ENCODE assay signal across 8 cellular contexts in the genomic region with DNA sequence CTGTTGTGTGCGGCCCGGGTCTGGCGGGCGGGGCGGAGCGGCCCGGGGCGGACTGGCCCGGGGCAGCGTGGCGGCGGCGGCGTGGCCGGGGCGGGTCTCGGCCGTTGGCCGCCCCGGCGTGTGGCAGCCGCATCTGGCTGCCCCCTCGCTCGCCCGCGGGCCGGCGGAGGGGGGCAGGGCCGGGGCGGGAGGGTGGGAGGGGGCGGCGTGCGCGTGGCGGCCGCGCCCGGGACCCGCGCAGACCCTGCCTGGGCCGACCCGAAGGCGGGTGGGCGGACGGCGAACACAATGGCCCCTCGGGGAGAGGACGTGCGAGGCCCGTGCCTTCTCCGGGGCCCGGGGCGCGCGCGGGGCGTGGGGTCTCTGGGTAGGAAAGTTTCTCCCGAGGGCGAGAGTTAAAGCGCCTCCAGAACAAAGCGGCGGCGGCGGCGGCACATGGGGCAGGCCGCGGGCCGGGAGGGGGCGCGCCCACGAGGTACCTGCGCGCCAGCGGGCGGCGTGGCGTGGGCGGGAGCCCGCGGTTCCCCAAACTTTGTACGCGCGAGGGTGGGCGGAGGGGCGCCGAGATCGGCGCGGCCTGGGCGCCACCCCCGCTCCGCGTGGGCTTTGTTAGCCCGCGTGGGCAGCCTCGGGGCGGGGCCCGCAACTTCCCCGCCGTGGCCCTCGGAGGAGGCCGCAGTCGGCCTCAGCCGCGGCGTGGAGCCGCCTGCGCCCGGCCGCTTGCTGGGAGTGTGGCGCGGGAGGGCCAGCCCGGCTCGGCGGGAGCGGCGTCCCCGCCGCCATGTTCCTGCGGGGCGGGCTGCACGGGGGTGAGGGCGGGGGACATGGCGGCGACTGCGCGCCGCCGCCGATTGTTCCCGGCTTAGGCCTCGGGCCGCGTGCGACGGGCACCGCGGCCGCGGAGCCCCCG. TPM values are rescaled to one million over a fixed set of nuclear protein-coding genes. Genes with fewer than 3 reads are reported as not detected.
DNase-seq lines count a peak whose midpoint lies in the region; ATAC-seq, FAIRE-seq and TF ChIP-seq lines count a peak whose summit lies in the region.

No MANE protein-coding gene starts in this region.

- H3K4me1 Mint-ChIP-seq in T-helper 2 cell treated with Interferon-gamma antibody and Interleukin-4, amounts not matched to agents 5 μg/mL and 100 μg/mL, for 36 hours (ENCODE audit: low read depth), result peaks cover 44% of the 10 kb centered on the region
- peaks cover 22% of the 10 kb centered on the region for H3K4me1 Mint-ChIP-seq in astrocyte (ENCODE audit: low read depth, unreplicated experiment)

- peaks cover 23% of the 10 kb centered on the region for H3K4me1 ChIP-seq in astrocyte (ENCODE audit: insufficient read depth, low read length)
- peaks cover 20% of the 10 kb centered on the region for H3K4me1 ChIP-seq in iPS-18a (ENCODE audit: control insufficient read depth, low read depth, low read length)
- peaks cover 0 to 2% of the 10 kb centered on the region in 2 donors for H3K4me1 ChIP-seq in small intestine (ENCODE audit: control insufficient read depth in 2 of 2, insufficient read depth in 1 of 2, low read depth in 1 of 2, low read length in 1 of 2)

- H3K27ac ChIP-seq in AG04450 (ENCODE audit: low read depth, low read length) (no peak overlapping the region), astrocyte (ENCODE audit: low read depth, low read length) (peak overlapping the region; percentile 74), iPS-18a (ENCODE audit: low read length) (peak overlapping the region; percentile 68), small intestine (ENCODE audit: low read depth in 1 of 2, low read length in 1 of 2) (peak overlapping the region; percentile 90 to 95)

- H4K20me1 ChIP-seq in astrocyte (ENCODE audit: insufficient read depth, low read length), result peaks cover 33% of the 10 kb centered on the region

- no peaks in the 10 kb centered on the region; the same call in 1 of the 2 replicates for H3K9me3 ChIP-seq in AG04450 (ENCODE audit: control insufficient read depth, insufficient read depth, low read length)
- H3K9me3 ChIP-seq in astrocyte (ENCODE audit: insufficient read depth, low read depth, low read length), result no peaks in the 10 kb centered on the region
- H3K9me3 ChIP-seq in iPS-18a (ENCODE audit: control insufficient read depth, low read depth, low read length), result no peaks in the 10 kb centered on the region
- H3K9me3 ChIP-seq in small intestine (ENCODE audit: control insufficient read depth, low read depth), result no peaks in the 10 kb centered on the region

- H3K27me3 ChIP-seq in AG04450 (ENCODE audit: control insufficient read depth, insufficient read depth, low read length) (peaks cover 10% of the 10 kb centered on the region), astrocyte (ENCODE audit: insufficient read depth, low read length) (peaks cover 7% of the 10 kb centered on the region), iPS-18a (ENCODE audit: control insufficient read depth, insufficient read depth, low read length) (peaks cover 8% of the 10 kb centered on the region), small intestine (ENCODE audit: control insufficient read depth in 2 of 2, insufficient read depth in 2 of 2, low read length in 2 of 2) (no peaks in the 10 kb centered on the region)

- no peak for FAIRE-seq in astrocyte (lab: Jason Lieb, UNC)
- no peak for FAIRE-seq in small intestine (lab: Jason Lieb, UNC)
- no peak for FAIRE-seq in D721Med (lab: Jason Lieb, UNC)

- peak overlapping the region; percentile 13 for H2AFZ ChIP-seq in astrocyte (ENCODE audit: low read depth, low read length)

- peaks cover 4% of the 10 kb centered on the region for H3K27me3 Mint-ChIP-seq in T-helper 2 cell treated with Interferon-gamma antibody and Interleukin-4, amounts not matched to agents 5 μg/mL and 100 μg/mL, for 36 hours (ENCODE audit: low read depth)
- H3K27me3 Mint-ChIP-seq in astrocyte (ENCODE audit: low read depth, unreplicated experiment), result peaks cover 3% of the 10 kb centered on the region

- CTCF ChIA-PET in AG04450 (lab: Charles Lee), result no interaction called here

- no peaks in the 10 kb centered on the region for H3K9me3 Mint-ChIP-seq in T-helper 2 cell treated with Interferon-gamma antibody and Interleukin-4, amounts not matched to agents 5 μg/mL and 100 μg/mL, for 36 hours
- H3K9me3 Mint-ChIP-seq in astrocyte (ENCODE audit: unreplicated experiment), result no peaks in the 10 kb centered on the region

- peak overlapping the region; percentile 76 for H3K4me3 ChIP-seq in AG04450 (ENCODE audit: low read depth, low read length)
- H3K4me3 ChIP-seq in astrocyte (ENCODE audit: insufficient read depth, low read depth, low read length), result peak overlapping the region; percentile 80
- H3K4me3 ChIP-seq in iPS-18a (ENCODE audit: low read length), result peak overlapping the region; percentile 96
- H3K4me3 ChIP-seq in small intestine (ENCODE audit: low read depth in 1 of 2, low read length in 2 of 2), result peak overlapping the region; percentile 92 to 97

- H3K79me2 ChIP-seq in astrocyte (ENCODE audit: insufficient read depth, low read length), result peaks cover 45% of the 10 kb centered on the region

- H3K36me3 Mint-ChIP-seq in T-helper 2 cell treated with Interferon-gamma antibody and Interleukin-4, amounts not matched to agents 5 μg/mL and 100 μg/mL, for 36 hours (ENCODE audit: low read depth), result peaks cover 38% of the 10 kb centered on the region
- H3K36me3 Mint-ChIP-seq in astrocyte (ENCODE audit: low read depth, unreplicated experiment), result no peaks in the 10 kb centered on the region

- peak overlapping the region; percentile 81 for H3K9ac ChIP-seq in astrocyte (ENCODE audit: low read length)
- peak overlapping the region; percentile 100 for H3K9ac ChIP-seq in iPS-18a (ENCODE audit: low read length)

- DNase-seq in AG04450 (ENCODE audit: low read depth, low spot score) (no peak), astrocyte (ENCODE audit: low read depth) (peak; percentile 26), small intestine (peak; percentile 45), D721Med (ENCODE audit: insufficient read length, low spot score) (no peak)
- DNase-seq in T-helper 2 cell treated with Interferon-gamma antibody and Interleukin-4, amounts not matched to agents 5 μg/mL and 100 μg/mL, for 36 hours (ENCODE audit: low spot score), result peak; percentile 70

- H3K4me3 Mint-ChIP-seq in T-helper 2 cell treated with Interferon-gamma antibody and Interleukin-4, amounts not matched to agents 5 μg/mL and 100 μg/mL, for 36 hours, result no peak overlapping the region
- no peak overlapping the region for H3K4me3 Mint-ChIP-seq in astrocyte (ENCODE audit: unreplicated experiment)

- H3K36me3 ChIP-seq in astrocyte (ENCODE audit: insufficient read depth, low read length), result peaks cover 16% of the 10 kb centered on the region
- H3K36me3 ChIP-seq in iPS-18a (ENCODE audit: control insufficient read depth, low read depth, low read length), result peaks cover 43% of the 10 kb centered on the region
- no peaks in the 10 kb centered on the region for H3K36me3 ChIP-seq in small intestine (ENCODE audit: control insufficient read depth in 2 of 2, insufficient read depth in 2 of 2, low read length in 2 of 2)

- 0 to 1% (median 1%) methylated on average over 62 to 141 of the region's 141 CpGs for WGBS in small intestine, 3 donors

- ATAC-seq in GM18909 (IDR thresholded peaks at IDR 0.05; ENCODE audit: poor library complexity, unreplicated experiment), result peak; percentile 40
- ATAC-seq in HG03139 (IDR thresholded peaks at IDR 0.05; ENCODE audit: unreplicated experiment), result peak; percentile 27

- no peak for TF ChIP-seq CTCF in AG04450 (IDR thresholded peaks at IDR 0.05; ENCODE audit: low read depth, low read length)
- TF ChIP-seq CTCF in astrocyte (IDR thresholded peaks at IDR 0.05; ENCODE audit: insufficient read depth, low read depth, low read length), result no peak
- no peak for TF ChIP-seq CTCF in D721Med (IDR thresholded peaks at IDR 0.05; ENCODE audit: insufficient read depth, missing control alignments)

- POLR2A ChIA-PET in AG04450 (lab: Yijun Ruan, JAX), result no interaction called here

- H3K4me2 ChIP-seq in astrocyte (ENCODE audit: low read length), result peak overlapping the region; percentile 94

- no peak overlapping the region for H3K27ac Mint-ChIP-seq in T-helper 2 cell treated with Interferon-gamma antibody and Interleukin-4, amounts not matched to agents 5 μg/mL and 100 μg/mL, for 36 hours
- no peak overlapping the region for H3K27ac Mint-ChIP-seq in astrocyte (ENCODE audit: unreplicated experiment)

RNA-seq across cellular contexts. Expression of gene MIR17HG, which starts 0.8 kb away (rescaled TPM):
- polyA plus RNA-seq in AG04450 (2011; rRNA removed) (1.0 and 1.3 TPM in 2 replicates), small intestine (1 to 10 TPM in 2 of 3 donors, under 1 TPM in 1; 0.67 to 2.2 (median 1.4) TPM)
- 5.1 and 6.6 TPM in 2 replicates for polyA minus RNA-seq in AG04450 (2011; rRNA and poly(A)+ RNA removed)
- 4.2 and 6.3 TPM in 2 replicates for total RNA-seq in astrocyte

RNA-seq across cellular contexts. Expression of gene GPC5, which starts 50.2 kb away (rescaled TPM):
- polyA plus RNA-seq in AG04450 (2011; rRNA removed) (2.9 and 3.6 TPM in 2 replicates), small intestine (under 1 TPM in 1 of 3 donors, not detected in 2; 0.18 TPM)
- polyA minus RNA-seq in AG04450 (2011; rRNA and poly(A)+ RNA removed), result 8.2 and 13.7 TPM in 2 replicates
- total RNA-seq in astrocyte, result 0.67 and 1.1 TPM in 2 replicates

Comparison
In these comparisons a context has a peak if more than half of its experiments do, and no peak if none do; other contexts are left out.
1. DNase-seq: peak in T-helper 2 cell treated with Interferon-gamma antibody and Interleukin-4, amounts not matched to agents 5 μg/mL and 100 μg/mL, for 36 hours (single experiment), astrocyte (single experiment) and small intestine (single experiment); none in AG04450 (single experiment) and D721Med (single experiment).
2. Peak in every context shown above with its lines, with median percentiles within 50 percentile points of each other: H3K4me3 ChIP-seq.